7 cellular contexts compared by ENCODE assay signal in genomic region chr7:145036592-145037386, GRCh38.
DNase-seq lines count a peak whose midpoint lies in the region; ATAC-seq and TF ChIP-seq lines count a peak whose summit lies in the region.

No MANE protein-coding gene starts in this region.

- H3K4me1 ChIP-seq in OCI-LY3 (ENCODE audit: low read length): peaks cover 5% of the 10 kb centered on the region; the same call in 1 of the 2 replicates

- in situ Hi-C loops in astrocyte of the cerebellum (cut with HindIII; ENCODE audit: low sequenced_read_pairs): no loop called here

- ATAC-seq in HG03521 (IDR thresholded peaks at IDR 0.05; ENCODE audit: unreplicated experiment): peak; percentile 80

- no peaks in the 10 kb centered on the region for H3K36me3 ChIP-seq in OCI-LY3 (replicated peaks; ENCODE audit: low read depth, low read length)

- TF ChIP-seq CTCF in GM20000 (IDR thresholded peaks at IDR 0.05; ENCODE audit: extremely low read depth, missing control alignments) (peak; percentile 66), OCI-LY3 (IDR thresholded peaks at IDR 0.05; ENCODE audit: low read depth, low read length) (peak; percentile 93), astrocyte of the cerebellum (IDR thresholded peaks at IDR 0.05; ENCODE audit: low read depth, low read length, missing control alignments) (peak; percentile 58)

- H2AFZ ChIP-seq in OCI-LY3 (ENCODE audit: low read depth, low read length): peak overlapping the region; percentile 4; the same call in 1 of the 2 replicates

- H3K9ac ChIP-seq in OCI-LY3 (ENCODE audit: low read length): no peak overlapping the region

- no peaks in the 10 kb centered on the region for H3K9me3 ChIP-seq in OCI-LY3 (ENCODE audit: insufficient read depth, low read length)

- DNase-seq in GM04504 (ENCODE audit: low read depth) (peak; percentile 1), GM20000 (ENCODE audit: low spot score) (peak; percentile 28), astrocyte of the cerebellum (ENCODE audit: low read depth) (no peak), iris pigment epithelial cell (ENCODE audit: low read depth) (peak; percentile 38)
- DNase-seq in stimulated activated CD4-positive, alpha-beta T cell treated with anti-CD3 and anti-CD28 coated beads, Interleukin-2, amount 100 ng/mL, for 48 hours: peak; percentile 33 to 43

- H3K27me3 ChIP-seq in OCI-LY3 (ENCODE audit: low read depth, low read length): no peaks in the 10 kb centered on the region

- H3K27ac ChIP-seq in OCI-LY3 (ENCODE audit: low read length): no peak overlapping the region

- H3K4me3 ChIP-seq in OCI-LY3 (ENCODE audit: low read length): peak overlapping the region; percentile 12; the same call in 1 of the 2 replicates
- H3K4me3 ChIP-seq in astrocyte of the cerebellum (ENCODE audit: low read depth, low read length): no peak overlapping the region

- no peaks in the 10 kb centered on the region for H4K20me1 ChIP-seq in OCI-LY3 (ENCODE audit: insufficient read depth, low read length)

- no peaks in the 10 kb centered on the region for H3K79me2 ChIP-seq in OCI-LY3 (ENCODE audit: low read length)

- H3K4me2 ChIP-seq in OCI-LY3 (ENCODE audit: low read length): peak overlapping the region; percentile 50
